ENCODE assay signal across 27 cellular contexts in genomic region chr1:74457269-74457668, GRCh38. TPM values are rescaled to one million over a fixed set of nuclear protein-coding genes. Genes with fewer than 3 reads are reported as not detected.
"Had no signal": no experiment of that assay in that cellular context is flagged by ENCODE, and none has a peak within 500 bp of the region (broad histone marks: within the 10 kb centered on the region; RNA-seq: fewer than 3 reads in every experiment).

No MANE protein-coding gene starts in this region.

- H3K9me3 ChIP-seq: colonic mucosa, esophagus muscularis mucosa, esophagus squamous epithelium, gastrocnemius medialis, gastroesophageal sphincter, heart left ventricle, heart right ventricle had no signal

- H3K4me1 ChIP-seq: colonic mucosa, esophagus muscularis mucosa, esophagus squamous epithelium, foreskin keratinocyte, gastrocnemius medialis, gastroesophageal sphincter, heart left ventricle, heart right ventricle had no signal

- H3K27me3 ChIP-seq: colonic mucosa, dorsolateral prefrontal cortex, esophagus muscularis mucosa, esophagus squamous epithelium, foreskin keratinocyte, gastrocnemius medialis, gastroesophageal sphincter, heart left ventricle, heart right ventricle had no signal

- H3K36me3 ChIP-seq: colonic mucosa, esophagus muscularis mucosa, esophagus squamous epithelium, gastrocnemius medialis, gastroesophageal sphincter, heart left ventricle, heart right ventricle had no signal

- H3K4me3 ChIP-seq: colonic mucosa, coronary artery, dorsolateral prefrontal cortex, esophagus muscularis mucosa, esophagus squamous epithelium, gastrocnemius medialis, gastroesophageal sphincter, heart left ventricle, heart right ventricle had no signal

- ATAC-seq: effector memory CD8-positive, alpha-beta T cell; esophagus mucosa; foreskin keratinocyte; gastrocnemius medialis; gastroesophageal sphincter; heart left ventricle; heart right ventricle had no signal

- DNase-seq: colonic mucosa; cortex of kidney; dermis blood vessel endothelial cell; dorsolateral prefrontal cortex; effector CD4-positive, alpha-beta T cell; effector CD8-positive, alpha-beta T cell; effector memory CD4-positive, alpha-beta T cell; effector memory CD8-positive, alpha-beta T cell; endodermal cell; erythroblast; esophagus squamous epithelium; foreskin fibroblast; foreskin keratinocyte; foreskin melanocyte; gastrocnemius medialis; glutamatergic neuron; head of caudate nucleus; heart left ventricle; heart right ventricle had no signal

- H3K27ac ChIP-seq: colonic mucosa, coronary artery, dorsolateral prefrontal cortex, epithelial cell of prostate, esophagus muscularis mucosa, esophagus squamous epithelium, foreskin keratinocyte, gastrocnemius medialis, gastroesophageal sphincter, heart left ventricle, heart right ventricle had no signal

RNA-seq across cellular contexts. Expression of gene LRRC53, which starts 55.1 kb away (rescaled TPM):
- polyA plus RNA-seq: endothelial cell of umbilical vein, esophagus, fibroblast of lung, foreskin keratinocyte, heart right ventricle had no signal
